ENCODE assay signal across 8 cellular contexts in the genomic region with DNA sequence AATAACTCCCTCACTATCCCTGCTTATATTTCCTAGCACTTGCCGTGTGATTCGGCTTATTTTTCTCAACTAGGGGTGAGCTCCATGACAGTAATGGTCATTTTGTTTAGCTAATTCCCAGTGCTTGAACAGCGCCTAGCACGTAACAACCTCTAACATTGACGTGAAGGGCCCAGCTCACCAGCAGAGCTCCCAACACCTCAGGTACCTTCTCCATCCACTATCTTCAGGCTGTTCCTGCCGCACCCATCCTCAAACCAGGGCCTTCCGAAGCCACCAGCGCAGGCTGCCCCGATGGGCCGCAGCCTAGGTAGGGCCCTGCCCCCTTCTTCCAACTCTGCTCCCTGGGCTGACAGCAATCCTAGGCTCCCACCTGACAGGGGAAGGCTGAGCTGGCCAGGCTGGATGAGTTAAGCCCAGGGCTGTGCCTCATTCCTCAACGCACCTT. TPM values are rescaled to one million over a fixed set of nuclear protein-coding genes. Genes with fewer than 3 reads are reported as not detected.
A peak's percentile ranks its signal among the peaks of the same experiment; 100 is the strongest.
DNase-seq lines count a peak whose midpoint lies in the region; ATAC-seq and TF ChIP-seq lines count a peak whose summit lies in the region.

No MANE protein-coding gene starts in this region.

- H3K27ac Mint-ChIP-seq in stimulated activated memory B cell treated with anti-CD40 and anti-IgM and Interleukin-4, amounts not matched to agents 10 μg/mL and 1 μg/mL and 100 μg/mL, for 72 hours = peak overlapping the region; percentile 94

- peaks cover 42% of the 10 kb centered on the region for H3K4me1 Mint-ChIP-seq in stimulated activated memory B cell treated with anti-CD40 and anti-IgM and Interleukin-4, amounts not matched to agents 10 μg/mL and 1 μg/mL and 100 μg/mL, for 72 hours

- H3K4me1 ChIP-seq in A673 (ENCODE audit: insufficient read depth, low read length, poor library complexity, severe bottlenecking) = peaks cover 15% of the 10 kb centered on the region

- DNase-seq in A673 (ENCODE audit: low spot score) (no peak), astrocyte of the spinal cord (ENCODE audit: low read depth, low spot score) (no peak), iPS-NIHi7 (ENCODE audit: extremely low spot score) (peak; percentile 60), DMS153 (lab: John Stamatoyannopoulos, UW) (no peak), NCI-H1436 treated with DMSO at 0.1 percent for 48 hours (lab: John Stamatoyannopoulos, UW) (no peak), NCI-H2171 treated with DMSO at 0.1 percent for 48 hours (lab: John Stamatoyannopoulos, UW) (no peak)

- no peaks in the 10 kb centered on the region for H3K9me3 Mint-ChIP-seq in stimulated activated memory B cell treated with anti-CD40 and anti-IgM and Interleukin-4, amounts not matched to agents 10 μg/mL and 1 μg/mL and 100 μg/mL, for 72 hours

- in situ Hi-C loops in astrocyte of the spinal cord (cut with HindIII; ENCODE audit: low sequenced_read_pairs) = loop anchor here (25.0 kb wide), 1 partner anchor 471 kb away; a partner anchor contains a TSS

- TF ChIP-seq CTCF in A673 (conservative IDR thresholded peaks at IDR 0.05; ENCODE audit: low read depth, low read length) = no peak
- no peak for TF ChIP-seq CTCF in astrocyte of the spinal cord (IDR thresholded peaks at IDR 0.05; ENCODE audit: low read depth, low read length)

- POLR2A ChIA-PET in A673 (lab: Charles Lee; ENCODE audit: low non-redundant PET) = interaction anchor here (1.1 kb wide), 1 partner anchor 14 kb away, joined by 10 read pairs; no protein-coding TSS in a partner anchor

- H3K36me3 Mint-ChIP-seq in stimulated activated memory B cell treated with anti-CD40 and anti-IgM and Interleukin-4, amounts not matched to agents 10 μg/mL and 1 μg/mL and 100 μg/mL, for 72 hours = peaks cover 40% of the 10 kb centered on the region

- no peaks in the 10 kb centered on the region for H3K9me3 ChIP-seq in A673 (ENCODE audit: low read depth, low read length, poor library complexity, severe bottlenecking)

- H3K4me3 Mint-ChIP-seq in stimulated activated memory B cell treated with anti-CD40 and anti-IgM and Interleukin-4, amounts not matched to agents 10 μg/mL and 1 μg/mL and 100 μg/mL, for 72 hours = peak overlapping the region; percentile 94

- intact Hi-C loops in A673 (cut with micrococcal nuclease; ENCODE audit: unreplicated experiment) = loop anchor here (5.0 kb wide), 1 partner anchor 446 kb away; a partner anchor contains a TSS

- peak; percentile 3 for ATAC-seq in HG03064 (IDR thresholded peaks at IDR 0.05; ENCODE audit: low read depth, unreplicated experiment)
- no peak for ATAC-seq in stimulated activated memory B cell treated with anti-CD40 and anti-IgM and Interleukin-4, amounts not matched to agents 10 μg/mL and 1 μg/mL and 100 μg/mL, for 72 hours

- H3K36me3 ChIP-seq in A673 (ENCODE audit: insufficient read depth, low read length, poor library complexity, severe bottlenecking) = peaks cover 35% of the 10 kb centered on the region

- BruUV-seq in A673 (replicated peaks; lab: Mats Ljungman, UMichigan) = TSS peak; percentile 92

- CTCF ChIA-PET in A673 (lab: Charles Lee) = interaction anchor here (1.6 kb wide), 1 partner anchor 10 kb away, joined by 7 read pairs; no protein-coding TSS in a partner anchor

- H3K4me3 ChIP-seq in A673 (ENCODE audit: low read depth, low read length, poor library complexity, severe bottlenecking) = peak overlapping the region; percentile 76
- peak overlapping the region; percentile 100 for H3K4me3 ChIP-seq in astrocyte of the spinal cord (ENCODE audit: low read depth, low read length)

- H3K27ac ChIP-seq in A673 (ENCODE audit: low read depth, low read length, poor library complexity, severe bottlenecking) = peak overlapping the region; percentile 91

- H3K27me3 Mint-ChIP-seq in stimulated activated memory B cell treated with anti-CD40 and anti-IgM and Interleukin-4, amounts not matched to agents 10 μg/mL and 1 μg/mL and 100 μg/mL, for 72 hours = no peaks in the 10 kb centered on the region

- no peaks in the 10 kb centered on the region for H3K27me3 ChIP-seq in A673 (replicated peaks; ENCODE audit: insufficient read depth, low read depth, low read length, poor library complexity)

RNA-seq across cellular contexts. Expression of a gene that starts 0.8 kb away (rescaled TPM):
- total RNA-seq in A673 (2021) = 1,732 and 1,749 TPM in 2 replicates
